Comparison of ENCODE assay signal across 24 cellular contexts in genomic region chr2:55761024-55761423, GRCh38.
A peak's percentile ranks its signal among the peaks of the same experiment; 100 is the strongest.
DNase-seq lines count a peak whose midpoint lies in the region; ATAC-seq and TF ChIP-seq lines count a peak whose summit lies in the region.
"Had no signal": no experiment of that assay in that cellular context is flagged by ENCODE, and none has a peak within 500 bp of the region (broad histone marks: within the 10 kb centered on the region; RNA-seq: fewer than 3 reads in every experiment).

No MANE protein-coding gene starts in this region.

- no peak overlapping the region for H3K14ac ChIP-seq in trophoblast cell (ENCODE audit: low read length)

- H3K79me1 ChIP-seq in trophoblast cell (ENCODE audit: low read length): no peaks in the 10 kb centered on the region

- H3K4me3 Mint-ChIP-seq in activated CD8-positive, alpha-beta T cell treated with anti-CD3 and anti-CD28 coated beads, Interleukin-2, amount 10 ng/mL, durations not matched to agents 7 days and 5 days: no peak overlapping the region
- H3K4me3 Mint-ChIP-seq: brain; H9; immature natural killer cell; natural killer cell treated with Interleukin-12 subunit alpha and Interleukin-12 subunit beta and Interleukin-15 and Interleukin-18, amount 100 ng/mL, for 72 hours had no signal

- H4K20me1 ChIP-seq in mammary epithelial cell (ENCODE audit: insufficient read depth, low read length): no peaks in the 10 kb centered on the region
- H4K20me1 ChIP-seq: BLaER1 treated with 17β-estradiol and CSF1 and Interleukin-3, amounts not matched to agents 10 nM and 100 nM had no signal

- H4K91ac ChIP-seq in trophoblast cell (ENCODE audit: low read depth, low read length): no peak overlapping the region

- H3K27me3 Mint-ChIP-seq in activated CD8-positive, alpha-beta T cell treated with anti-CD3 and anti-CD28 coated beads, Interleukin-2, amount 10 ng/mL, durations not matched to agents 7 days and 5 days (ENCODE audit: low read depth): peaks cover 7% of the 10 kb centered on the region
- H3K27me3 Mint-ChIP-seq: brain had no signal

- ATAC-seq in left colon: no peak
- no peak for ATAC-seq in activated CD8-positive, alpha-beta T cell treated with anti-CD3 and anti-CD28 coated beads, Interleukin-2, amount 10 ng/mL, durations not matched to agents 7 days and 5 days
- ATAC-seq: natural killer cell treated with Interleukin-12 subunit alpha and Interleukin-12 subunit beta and Interleukin-15 and Interleukin-18, amount 100 ng/mL, for 72 hours; stimulated activated naive CD8-positive, alpha-beta T cell treated with anti-CD3 and anti-CD28 coated beads, Interleukin-15, Interleukin-2, amounts not matched to agents 100 U/mL and 50 U/mL, for 24 hours had no signal

- H3K36me3 Mint-ChIP-seq in activated CD8-positive, alpha-beta T cell treated with anti-CD3 and anti-CD28 coated beads, Interleukin-2, amount 10 ng/mL, durations not matched to agents 7 days and 5 days (ENCODE audit: low read depth): no peaks in the 10 kb centered on the region
- H3K36me3 Mint-ChIP-seq: brain; immature natural killer cell; natural killer cell treated with Interleukin-12 subunit alpha and Interleukin-12 subunit beta and Interleukin-15 and Interleukin-18, amount 100 ng/mL, for 72 hours had no signal

- H2BK12ac ChIP-seq in trophoblast cell (ENCODE audit: low read length): no peak overlapping the region

- dilution Hi-C loops in mammary epithelial cell (cut with HindIII; ENCODE audit: low sequenced_read_pairs): no loop called here

- H3K36me3 ChIP-seq in ACC112 (ENCODE audit: insufficient read depth, low read length): no peaks in the 10 kb centered on the region
- H3K36me3 ChIP-seq in mammary epithelial cell (ENCODE audit: insufficient read depth, low read length): no peaks in the 10 kb centered on the region
- no peaks in the 10 kb centered on the region for H3K36me3 ChIP-seq in trophoblast cell (ENCODE audit: control insufficient read depth in 1 of 2, insufficient read depth in 2 of 2, low read length in 2 of 2)
- H3K36me3 ChIP-seq: BLaER1 treated with 17β-estradiol and CSF1 and Interleukin-3, amounts not matched to agents 10 nM and 100 nM; transverse colon had no signal

- peaks cover 18% of the 10 kb centered on the region for H3K4me1 ChIP-seq in ACC112 (ENCODE audit: control insufficient read depth, insufficient read depth, low read length, unreplicated experiment)
- H3K4me1 ChIP-seq in mammary epithelial cell (ENCODE audit: insufficient read depth, low read length): peaks cover 40% of the 10 kb centered on the region
- no peaks in the 10 kb centered on the region for H3K4me1 ChIP-seq in trophoblast cell (ENCODE audit: control insufficient read depth in 1 of 2, insufficient read depth in 2 of 2, low read length in 2 of 2)
- H3K4me1 ChIP-seq: transverse colon had no signal

- no peak overlapping the region for H3K4ac ChIP-seq in trophoblast cell (ENCODE audit: low read depth, low read length)

- H3K18ac ChIP-seq in trophoblast cell (ENCODE audit: low read length): no peak overlapping the region

- no peaks in the 10 kb centered on the region for H3K9me3 ChIP-seq in mammary epithelial cell (replicated peaks; ENCODE audit: insufficient read depth, low read length)
- H3K9me3 ChIP-seq in trophoblast cell (ENCODE audit: insufficient read depth, low read depth, low read length): no peaks in the 10 kb centered on the region
- H3K9me3 ChIP-seq: BLaER1 treated with 17β-estradiol and CSF1 and Interleukin-3, amounts not matched to agents 10 nM and 100 nM; transverse colon had no signal

- no peak overlapping the region for H3K4me3 ChIP-seq in ACC112 (ENCODE audit: low read depth, low read length)
- peak overlapping the region in 1 of 3 experiments; percentile 6 for H3K4me3 ChIP-seq in mammary epithelial cell (replicated peaks in 1 of 3; ENCODE audit: insufficient read depth in 1 of 3, low read depth in 2 of 3, low read length in 3 of 3)
- H3K4me3 ChIP-seq in fibroblast of mammary gland (ENCODE audit: control insufficient read depth, low read depth, low read length): no peak overlapping the region
- no peak overlapping the region for H3K4me3 ChIP-seq in skeletal muscle cell (ENCODE audit: low read depth, low read length)
- no peak overlapping the region for H3K4me3 ChIP-seq in trophoblast cell (ENCODE audit: low read depth, low read length)
- H3K4me3 ChIP-seq: BLaER1 treated with 17β-estradiol and CSF1 and Interleukin-3, amounts not matched to agents 10 nM and 100 nM; transverse colon had no signal

- H2AK5ac ChIP-seq in trophoblast cell (ENCODE audit: low read length): no peak overlapping the region

- no peak overlapping the region for H3K27ac Mint-ChIP-seq in activated CD8-positive, alpha-beta T cell treated with anti-CD3 and anti-CD28 coated beads, Interleukin-2, amount 10 ng/mL, durations not matched to agents 7 days and 5 days
- H3K27ac Mint-ChIP-seq: brain; H9; immature natural killer cell; natural killer cell treated with Interleukin-12 subunit alpha and Interleukin-12 subunit beta and Interleukin-15 and Interleukin-18, amount 100 ng/mL, for 72 hours had no signal

- POLR2A ChIA-PET in activated CD8-positive, alpha-beta T cell treated with anti-CD3 and anti-CD28 coated beads, Interleukin-2, amount 10 ng/mL, durations not matched to agents 7 days and 5 days (lab: Charles Lee): no interaction called here

- DNase-seq in mammary epithelial cell (peak; percentile 23), fibroblast of mammary gland (ENCODE audit: low read depth) (peak; percentile 43), skeletal muscle cell (ENCODE audit: low read depth) (peak; percentile 3), left colon (no peak), trophoblast cell (no peak), COR-L47 (lab: John Stamatoyannopoulos, UW) (no peak)
- DNase-seq in activated CD8-positive, alpha-beta T cell treated with anti-CD3 and anti-CD28 coated beads, Interleukin-2, amount 10 ng/mL, durations not matched to agents 7 days and 5 days: no peak
- DNase-seq: activated CD4-positive, alpha-beta T cell treated with anti-CD3 and anti-CD28 coated beads for 1 hour; activated gamma-delta T cell treated with Interleukin-2 at 50 U/mL for 16 hours; Calu3; H9; hippocampal formation; immature natural killer cell; NCI-H1105; NCI-H2029; NCI-H345; NCI-H774; stimulated activated naive CD8-positive, alpha-beta T cell treated with anti-CD3 and anti-CD28 coated beads, Interleukin-15, Interleukin-2, amounts not matched to agents 100 U/mL and 50 U/mL, for 24 hours; transverse colon had no signal

- no peaks in the 10 kb centered on the region for H3K9me3 Mint-ChIP-seq in activated CD8-positive, alpha-beta T cell treated with anti-CD3 and anti-CD28 coated beads, Interleukin-2, amount 10 ng/mL, durations not matched to agents 7 days and 5 days (ENCODE audit: insufficient read depth)
- H3K9me3 Mint-ChIP-seq: brain, H9 had no signal

- TF ChIP-seq CTCF in mammary epithelial cell (conservative IDR thresholded peaks at IDR 0.05 in 1 of 2, IDR thresholded peaks at IDR 0.05 in 1 of 2; ENCODE audit: extremely low read depth in 1 of 2, insufficient read depth in 1 of 2, low read depth in 1 of 2, low read length in 2 of 2): no peak
- TF ChIP-seq CTCF in fibroblast of mammary gland (conservative IDR thresholded peaks at IDR 0.05; ENCODE audit: control insufficient read depth, insufficient read depth, low read depth, low read length): no peak

- in situ Hi-C loops in mammary epithelial cell (cut with MboI; ENCODE audit: low sequenced_read_pairs in 2 of 2): loop anchor here (10.0 to 25.0 kb wide), 2 partner anchors 201 to 204 kb away; no protein-coding TSS in a partner anchor

- no peak overlapping the region for H2BK120ac ChIP-seq in trophoblast cell (ENCODE audit: insufficient read depth, low read length, poor library complexity)

- H3K4me2 ChIP-seq in mammary epithelial cell (ENCODE audit: insufficient read depth, low read depth, low read length) (peak overlapping the region; percentile 62), trophoblast cell (ENCODE audit: low read length) (no peak overlapping the region)
- H3K4me2 ChIP-seq: BLaER1 treated with 17β-estradiol and CSF1 and Interleukin-3, amounts not matched to agents 10 nM and 100 nM had no signal

- H3K27me3 ChIP-seq in ACC112 (ENCODE audit: insufficient read depth, low read length) (no peaks in the 10 kb centered on the region), mammary epithelial cell (ENCODE audit: insufficient read depth, low read length) (no peaks in the 10 kb centered on the region), trophoblast cell (ENCODE audit: insufficient read depth, low read length) (no peaks in the 10 kb centered on the region)
- H3K27me3 ChIP-seq: BLaER1 treated with 17β-estradiol and CSF1 and Interleukin-3, amounts not matched to agents 10 nM and 100 nM; foreskin keratinocyte; transverse colon had no signal

- CTCF ChIA-PET in mammary epithelial cell (lab: Charles Lee; ENCODE audit: low non-redundant PET): no interaction called here
- CTCF ChIA-PET in activated CD8-positive, alpha-beta T cell treated with anti-CD3 and anti-CD28 coated beads, Interleukin-2, amount 10 ng/mL, durations not matched to agents 7 days and 5 days (lab: Charles Lee): no interaction called here

- H2AFZ ChIP-seq in ACC112 (ENCODE audit: low read length, unreplicated experiment) (no peak overlapping the region), mammary epithelial cell (ENCODE audit: low read depth, low read length) (peak overlapping the region; percentile 66), trophoblast cell (ENCODE audit: insufficient read depth, low read length, poor library complexity) (no peak overlapping the region)

- H3K27ac ChIP-seq in ACC112 (ENCODE audit: low read depth, low read length): peak overlapping the region; percentile 38
- H3K27ac ChIP-seq in mammary epithelial cell (ENCODE audit: insufficient read depth, low read depth, low read length): peak overlapping the region; percentile 62
- H3K27ac ChIP-seq in trophoblast cell (ENCODE audit: low read depth, low read length): no peak overlapping the region
- H3K27ac ChIP-seq: BLaER1 treated with 17β-estradiol and CSF1 and Interleukin-3, amounts not matched to agents 10 nM and 100 nM; foreskin keratinocyte had no signal

- no peak overlapping the region for H4K8ac ChIP-seq in trophoblast cell (ENCODE audit: low read depth, low read length)

- H3K79me2 ChIP-seq in ACC112 (ENCODE audit: control insufficient read depth, insufficient read depth, low read length, unreplicated experiment) (no peaks in the 10 kb centered on the region), mammary epithelial cell (ENCODE audit: insufficient read depth, low read length) (no peaks in the 10 kb centered on the region), trophoblast cell (ENCODE audit: control insufficient read depth, insufficient read depth, low read length, poor library complexity) (no peaks in the 10 kb centered on the region)

- H2BK5ac ChIP-seq in trophoblast cell (ENCODE audit: low read depth, low read length, poor library complexity): no peak overlapping the region

- no peak overlapping the region for H3K23ac ChIP-seq in trophoblast cell (ENCODE audit: low read length)

- no peaks in the 10 kb centered on the region for H3K4me1 Mint-ChIP-seq in activated CD8-positive, alpha-beta T cell treated with anti-CD3 and anti-CD28 coated beads, Interleukin-2, amount 10 ng/mL, durations not matched to agents 7 days and 5 days (ENCODE audit: low read depth)
- H3K4me1 Mint-ChIP-seq: brain, immature natural killer cell had no signal

- intact Hi-C loops in mammary epithelial cell (cut with micrococcal nuclease) (no loop called here), left colon (cut with DNase I, micrococcal nuclease) (no loop called here)

- no peak overlapping the region for H4K12ac ChIP-seq in trophoblast cell (ENCODE audit: low read depth, low read length)

- H3K9ac ChIP-seq in mammary epithelial cell (ENCODE audit: insufficient read depth, low read length) (no peak overlapping the region), trophoblast cell (ENCODE audit: low read length) (no peak overlapping the region)
- H3K9ac ChIP-seq: BLaER1 treated with 17β-estradiol and CSF1 and Interleukin-3, amounts not matched to agents 10 nM and 100 nM had no signal

- BruUV-seq in mammary epithelial cell (replicated peaks; lab: Mats Ljungman, UMichigan): no TSS peak

Comparison
In these comparisons a context has a peak if more than half of its experiments do, and no peak if none do; other contexts are left out.
1. DNase-seq: peak in mammary epithelial cell (single experiment), fibroblast of mammary gland (single experiment) and skeletal muscle cell (single experiment); none in left colon (0 of 2), activated CD8-positive, alpha-beta T cell treated with anti-CD3 and anti-CD28 coated beads, Interleukin-2, amount 10 ng/mL, durations not matched to agents 7 days and 5 days (single experiment), trophoblast cell (0 of 2) and COR-L47 (single experiment).